In genomic region chr16:1436731-1437355, GRCh38 we compare ENCODE assay signal across 1 cellular context.
TF ChIP-seq lines count a peak whose summit lies in the region.

No MANE protein-coding gene starts in this region.

TF ChIP-seq in H1, 55 proteins besides CTCF, POLR2A, EP300 and RAD21:
- no peak for TF ChIP-seq POLR2AphosphoS5 (IDR thresholded peaks at IDR 0.05; ENCODE audit: low read depth, low read length)
- no peak for TF ChIP-seq SAP30 (IDR thresholded peaks at IDR 0.05; ENCODE audit: insufficient read depth, insufficient replicate concordance, low read length)
- TF ChIP-seq BRCA1 (IDR thresholded peaks at IDR 0.05; ENCODE audit: low read depth, low read length) = no peak
- TF ChIP-seq EGR1 (IDR thresholded peaks at IDR 0.05; ENCODE audit: borderline replicate concordance, low read depth, low read length) = no peak
- no peak for TF ChIP-seq CREB1 (IDR thresholded peaks at IDR 0.05)
- no peak for TF ChIP-seq CHD7 (IDR thresholded peaks at IDR 0.05; ENCODE audit: insufficient replicate concordance, low read length)
TF ChIP-seq in H1: peak in this region for 0.
